ENCODE assay signal across 11 cellular contexts in the genomic region with DNA sequence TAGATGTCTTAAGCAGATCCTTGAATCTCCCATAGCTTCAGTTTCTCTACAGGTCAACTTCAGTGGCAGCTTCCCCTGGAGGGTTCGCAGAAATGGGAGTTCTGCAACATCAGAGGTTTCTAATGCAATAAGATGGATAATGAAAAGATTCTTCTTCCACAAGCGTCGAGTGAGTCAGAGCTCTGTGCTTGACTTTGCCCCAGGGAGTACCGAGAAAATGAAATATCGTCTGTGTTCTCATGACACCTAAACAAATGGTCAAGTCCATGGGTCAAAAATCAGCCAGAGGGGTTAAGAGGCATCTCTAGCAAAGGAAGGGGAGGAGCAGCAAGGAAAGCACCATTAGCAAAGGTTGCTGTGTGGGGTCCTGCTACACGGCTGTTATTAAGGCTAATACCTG. TPM values are rescaled to one million over a fixed set of nuclear protein-coding genes. Genes with fewer than 3 reads are reported as not detected.
DNase-seq lines count a peak whose midpoint lies in the region; ATAC-seq and TF ChIP-seq lines count a peak whose summit lies in the region.
"Had no signal": no experiment of that assay in that cellular context is flagged by ENCODE, and none has a peak within 500 bp of the region (broad histone marks: within the 10 kb centered on the region; RNA-seq: fewer than 3 reads in every experiment).

No MANE protein-coding gene starts in this region.

- no peaks in the 10 kb centered on the region for H3K9me3 ChIP-seq in GM23248 (ENCODE audit: low read depth)
- H3K9me3 ChIP-seq in adrenal gland (replicated peaks in 1 of 3) = no peaks in the 10 kb centered on the region
- H3K9me3 ChIP-seq in skeletal muscle satellite cell (replicated peaks; ENCODE audit: low read length) = no peaks in the 10 kb centered on the region
- H3K9me3 ChIP-seq: left lung had no signal

- H3K27me3 ChIP-seq in GM23248 (replicated peaks; ENCODE audit: insufficient read depth) (no peaks in the 10 kb centered on the region), adrenal gland (peaks cover 6% of the 10 kb centered on the region), skeletal muscle satellite cell (ENCODE audit: control insufficient read depth, insufficient read depth, low read length) (no peaks in the 10 kb centered on the region)

- TF ChIP-seq CTCF in adrenal gland (IDR thresholded peaks at IDR 0.05) (no peak), lower leg skin (IDR thresholded peaks at IDR 0.05) (no peak)

- H2AFZ ChIP-seq in GM23248 = no peak overlapping the region

- WGBS in GM23248 (ENCODE audit: low coverage in 1 of 2, low lambda C conversion rate in 2 of 2, missing lambda C conversion rate in 2 of 2), 2 experiments = 44% methylated on average over 6 of the region's 6 CpGs
- WGBS in adrenal gland, 4 donors = 28 to 33% (median 31%) methylated on average over 6 of the region's 6 CpGs
- WGBS in lower leg skin, 2 donors = 43 to 51% methylated on average over 6 of the region's 6 CpGs

- H3K4me3 ChIP-seq in GM23248 (no peak overlapping the region), adrenal gland (no peak overlapping the region), skeletal muscle satellite cell (ENCODE audit: low read length) (no peak overlapping the region), lower leg skin (ENCODE audit: low read depth, poor library complexity, severe bottlenecking) (no peak overlapping the region)
- H3K4me3 ChIP-seq: left lung had no signal

- DNase-seq in GM23248 = peak; percentile 88
- peak in 6 of 7 donors; percentile 30 to 66 (median 40) for DNase-seq in adrenal gland
- DNase-seq in foreskin melanocyte = peak; percentile 98
- no peak for DNase-seq in NCI-H69 (lab: John Stamatoyannopoulos, UW)
- no peak for DNase-seq in lower leg skin (ENCODE audit: low spot score in 2 of 2)
- DNase-seq in NCI-H1048 (lab: John Stamatoyannopoulos, UW) = no peak
- DNase-seq: activated CD8-positive, alpha-beta T cell treated with anti-CD3 and anti-CD28 coated beads for 36 hours; DMS153; left lung had no signal

- peaks cover 26% of the 10 kb centered on the region for H3K4me1 ChIP-seq in GM23248 (ENCODE audit: insufficient read depth)
- peaks cover 9 to 22% of the 10 kb centered on the region in 2 donors for H3K4me1 ChIP-seq in adrenal gland (replicated peaks in 1 of 2)
- H3K4me1 ChIP-seq in skeletal muscle satellite cell (ENCODE audit: control insufficient read depth, insufficient read depth, low read length) = peaks cover 60% of the 10 kb centered on the region

- intact Hi-C loops in adrenal gland (cut with DNase I) (loop anchor here in 1 of 2 donors (10.0 kb wide), 1 partner anchor 398 kb away; no protein-coding TSS in a partner anchor), lower leg skin (cut with DNase I; ENCODE audit: low total_unique reads) (no loop called here)

- H3K9me2 ChIP-seq in GM23248 (ENCODE audit: insufficient read depth) = no peaks in the 10 kb centered on the region

- no peak overlapping the region for H3K9ac ChIP-seq in GM23248
- no peak overlapping the region for H3K9ac ChIP-seq in skeletal muscle satellite cell (ENCODE audit: low read depth, low read length)

- TF ChIP-seq POLR2A in adrenal gland (IDR thresholded peaks at IDR 0.05) (no peak), lower leg skin (IDR thresholded peaks at IDR 0.05) (no peak)

- peaks cover 20% of the 10 kb centered on the region for H3F3A ChIP-seq in GM23248 (ENCODE audit: insufficient read depth)

- peak overlapping the region; percentile 66 for H3K27ac ChIP-seq in GM23248
- H3K27ac ChIP-seq in adrenal gland = peak overlapping the region in 3 of 5 donors; percentile 7 to 89 (median 60)
- H3K27ac ChIP-seq: left lung had no signal

- peak overlapping the region; percentile 59 for H3K4me2 ChIP-seq in GM23248 (ENCODE audit: unreplicated experiment)
- H3K4me2 ChIP-seq in skeletal muscle satellite cell (ENCODE audit: low read length) = peak overlapping the region; percentile 42

- H3K36me3 ChIP-seq in GM23248 (ENCODE audit: low read depth) (no peaks in the 10 kb centered on the region), adrenal gland (replicated peaks in 1 of 2) (no peaks in the 10 kb centered on the region), skeletal muscle satellite cell (ENCODE audit: insufficient read depth, low read length) (no peaks in the 10 kb centered on the region)
- H3K36me3 ChIP-seq: left lung had no signal

- no peaks in the 10 kb centered on the region for H3K79me2 ChIP-seq in GM23248 (ENCODE audit: insufficient read depth)

- ATAC-seq in HG03095 (IDR thresholded peaks at IDR 0.05; ENCODE audit: unreplicated experiment) = no peak
- ATAC-seq: activated CD8-positive, alpha-beta T cell treated with anti-CD3 and anti-CD28 coated beads for 36 hours had no signal

- H4K20me1 ChIP-seq in GM23248 (ENCODE audit: insufficient read depth) = no peaks in the 10 kb centered on the region

- in situ Hi-C loops in GM23248 (cut with MboI) = loop anchor here (10.0 kb wide), 1 partner anchor 468 kb away; no protein-coding TSS in a partner anchor

RNA-seq across cellular contexts. Expression of a gene that starts 3.2 kb away (rescaled TPM):
- total RNA-seq in GM23248 (2014; rRNA removed; shearing (Covaris generic)) = 0.32 and 0.63 TPM in 2 replicates
- 0.56 TPM in 1 of 2 replicates, not detected in the other for polyA plus RNA-seq in GM23248 (2016; fragmentation: Nextera tagmentation; extraction: Ambion mirVana)
- 10 to 100 TPM in 1 of 8 donors, 1 to 10 TPM in 7; 1.5 to 12.1 (median 5.0) TPM for total RNA-seq in adrenal gland
- 1 to 10 TPM in 2 of 3 donors, under 1 TPM in 1; 0.67 to 1.8 (median 1.6) TPM for polyA plus RNA-seq in adrenal gland
- 0.25 and 0.87 TPM in 2 replicates for total RNA-seq in skeletal muscle satellite cell (2012; rRNA removed)
- 1 to 10 TPM in 2 of 4 donors, under 1 TPM in 1, not detected in 1; 0.30 to 2.0 (median 2.0) TPM for total RNA-seq in lower leg skin
- total RNA-seq: activated CD8-positive, alpha-beta T cell treated with anti-CD3 and anti-CD28 coated beads for 36 hours had no signal

Comparison
In these comparisons a context has a peak if more than half of its experiments do, and no peak if none do; other contexts are left out.
1. DNase-seq: peak in GM23248 (single experiment), adrenal gland (6 of 7) and foreskin melanocyte (single experiment); none in NCI-H69 (single experiment), lower leg skin (0 of 2) and NCI-H1048 (single experiment).